15 cellular contexts compared by ENCODE assay signal in the genomic region with DNA sequence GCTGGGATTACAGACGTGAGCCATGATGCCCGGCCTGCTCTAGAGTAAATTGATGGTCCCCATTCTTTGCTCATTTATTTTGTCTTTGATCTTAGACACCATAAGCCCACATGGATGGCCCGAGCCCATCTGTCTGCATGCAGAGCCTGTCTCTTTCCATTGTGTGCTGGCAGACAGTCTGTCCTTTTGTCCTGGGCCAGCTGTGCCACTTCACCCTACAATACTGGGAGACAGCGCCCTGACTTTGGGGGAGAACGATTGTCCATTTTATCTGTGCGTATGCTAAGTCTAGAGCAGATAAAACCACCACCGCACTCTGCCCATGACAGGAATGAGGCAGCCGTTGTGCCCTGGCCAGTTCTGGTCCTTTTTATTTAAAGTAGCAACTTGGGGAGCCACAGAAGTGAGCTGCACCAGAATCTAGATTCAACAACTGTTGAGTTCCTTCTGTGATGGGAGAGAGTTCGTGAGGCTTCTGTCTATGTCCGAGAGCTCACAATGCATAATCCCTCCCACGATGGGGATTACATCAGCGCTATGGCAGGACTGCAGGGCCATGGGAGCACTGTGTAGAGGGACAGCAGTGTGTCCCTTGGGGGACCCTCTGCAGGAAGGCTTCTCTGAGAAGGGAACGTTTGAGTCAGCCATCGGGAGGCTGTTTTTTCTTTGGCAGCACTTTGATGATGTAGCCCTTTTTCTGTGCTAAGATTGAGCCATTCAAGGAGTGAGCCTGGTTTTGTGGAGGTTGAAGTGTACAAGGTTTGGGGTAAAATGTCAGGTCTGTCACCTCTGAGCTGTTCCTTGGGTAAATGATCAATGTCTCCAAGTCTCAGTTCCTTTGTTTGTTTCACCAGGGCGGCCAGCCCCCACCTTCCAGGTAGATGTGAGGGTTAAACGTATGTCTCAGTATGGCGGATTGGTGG. TPM values are rescaled to one million over a fixed set of nuclear protein-coding genes. Genes with fewer than 3 reads are reported as not detected.
A peak's percentile ranks its signal among the peaks of the same experiment; 100 is the strongest.
DNase-seq lines count a peak whose midpoint lies in the region; ATAC-seq and TF ChIP-seq lines count a peak whose summit lies in the region.
"Had no signal": no experiment of that assay in that cellular context is flagged by ENCODE, and none has a peak within 500 bp of the region (broad histone marks: within the 10 kb centered on the region; RNA-seq: fewer than 3 reads in every experiment).

No MANE protein-coding gene starts in this region.

- H3K9me3 Mint-ChIP-seq in CD14-positive monocyte (no peaks in the 10 kb centered on the region), neural crest cell (no peaks in the 10 kb centered on the region)
- H3K9me3 Mint-ChIP-seq in effector memory CD8-positive, alpha-beta T cell = no peaks in the 10 kb centered on the region
- H3K9me3 Mint-ChIP-seq in activated CD4-positive, alpha-beta T cell treated with anti-CD3 and anti-CD28 coated beads, Interleukin-2, amount 10 ng/mL, durations not matched to agents 7 days and 5 days = no peaks in the 10 kb centered on the region
- no peaks in the 10 kb centered on the region for H3K9me3 Mint-ChIP-seq in activated T-cell treated with anti-CD3 and anti-CD28 coated beads, Interleukin-2, amount 50 U/mL, for 24 hours
- H3K9me3 Mint-ChIP-seq: T-helper 1 cell treated with Interleukin-12 subunit alpha and Interleukin-12 subunit beta and Interleukin-4 antibody, amounts not matched to agents 30 μg/mL and 1 μg/mL, for 36 hours had no signal

- no peak for TF ChIP-seq CTCF in CD14-positive monocyte (IDR thresholded peaks at IDR 0.05)
- TF ChIP-seq CTCF in neural crest cell (conservative IDR thresholded peaks at IDR 0.05) = no peak
- no peak for TF ChIP-seq CTCF in GM13977 (IDR thresholded peaks at IDR 0.05; ENCODE audit: extremely low read depth, insufficient read depth, missing control alignments)

- H3K4me3 Mint-ChIP-seq in CD14-positive monocyte (no peak overlapping the region), neural crest cell (no peak overlapping the region)
- no peak overlapping the region for H3K4me3 Mint-ChIP-seq in effector memory CD8-positive, alpha-beta T cell
- H3K4me3 Mint-ChIP-seq in activated CD4-positive, alpha-beta T cell treated with anti-CD3 and anti-CD28 coated beads, Interleukin-2, amount 10 ng/mL, durations not matched to agents 7 days and 5 days = no peak overlapping the region
- H3K4me3 Mint-ChIP-seq in activated T-cell treated with anti-CD3 and anti-CD28 coated beads, Interleukin-2, amount 50 U/mL, for 24 hours = no peak overlapping the region
- H3K4me3 Mint-ChIP-seq: T-helper 1 cell treated with Interleukin-12 subunit alpha and Interleukin-12 subunit beta and Interleukin-4 antibody, amounts not matched to agents 30 μg/mL and 1 μg/mL, for 36 hours had no signal

- CTCF ChIA-PET in activated CD4-positive, alpha-beta T cell treated with anti-CD3 and anti-CD28 coated beads, Interleukin-2, amount 10 ng/mL, durations not matched to agents 7 days and 5 days (lab: Charles Lee) = interaction anchor here (0.7 to 0.9 kb wide), 2 partner anchors 11 to 68 kb away, joined by 3 read pairs; no protein-coding TSS in a partner anchor

- H3K27me3 Mint-ChIP-seq in CD14-positive monocyte (ENCODE audit: low read depth in 3 of 3) (peaks cover 0 to 1% (median 0%) of the 10 kb centered on the region in 3 donors), neural crest cell (ENCODE audit: low read depth) (no peaks in the 10 kb centered on the region)
- no peaks in the 10 kb centered on the region for H3K27me3 Mint-ChIP-seq in effector memory CD8-positive, alpha-beta T cell
- no peaks in the 10 kb centered on the region for H3K27me3 Mint-ChIP-seq in activated CD4-positive, alpha-beta T cell treated with anti-CD3 and anti-CD28 coated beads, Interleukin-2, amount 10 ng/mL, durations not matched to agents 7 days and 5 days
- no peaks in the 10 kb centered on the region for H3K27me3 Mint-ChIP-seq in activated T-cell treated with anti-CD3 and anti-CD28 coated beads, Interleukin-2, amount 50 U/mL, for 24 hours

- ATAC-seq in HG02981 (IDR thresholded peaks at IDR 0.05; ENCODE audit: unreplicated experiment) = peak; percentile 50
- no peak for ATAC-seq in effector memory CD8-positive, alpha-beta T cell (replicated peaks)
- ATAC-seq: body of pancreas, PC-3 had no signal

- H3K4me1 Mint-ChIP-seq in CD14-positive monocyte (peaks cover 63% of the 10 kb centered on the region), neural crest cell (peaks cover 5% of the 10 kb centered on the region)
- peaks cover 4 to 6% of the 10 kb centered on the region in 2 donors for H3K4me1 Mint-ChIP-seq in effector memory CD8-positive, alpha-beta T cell (ENCODE audit: low read depth in 2 of 2)
- H3K4me1 Mint-ChIP-seq in activated CD4-positive, alpha-beta T cell treated with anti-CD3 and anti-CD28 coated beads, Interleukin-2, amount 10 ng/mL, durations not matched to agents 7 days and 5 days = peaks cover under 1% of the 10 kb centered on the region
- peaks cover 1% of the 10 kb centered on the region for H3K4me1 Mint-ChIP-seq in activated T-cell treated with anti-CD3 and anti-CD28 coated beads, Interleukin-2, amount 50 U/mL, for 24 hours (ENCODE audit: low read depth)

- DNase-seq in CD14-positive monocyte (ENCODE audit: low spot score) = no peak
- DNase-seq in neural crest cell (ENCODE audit: low read depth, low spot score) = no peak
- DNase-seq in GM13977 (ENCODE audit: low spot score) = no peak
- DNase-seq in effector memory CD8-positive, alpha-beta T cell = no peak
- DNase-seq in activated CD4-positive, alpha-beta T cell treated with anti-CD3 and anti-CD28 coated beads, Interleukin-2, amount 10 ng/mL, durations not matched to agents 7 days and 5 days = no peak
- DNase-seq in activated T-cell treated with anti-CD3 and anti-CD28 coated beads, Interleukin-2, amount 50 U/mL, for 24 hours = no peak
- DNase-seq: activated CD4-positive, alpha-beta T cell treated with anti-CD3 and anti-CD28 coated beads, Interleukin-2, amount 50 U/mL, for 4 hours; body of pancreas; PC-3; stimulated activated CD4-positive, alpha-beta T cell treated with anti-CD3 and anti-CD28 coated beads, Interleukin-2, amount 100 ng/mL, for 48 hours; stimulated activated naive CD4-positive, alpha-beta T cell had no signal

- H3K27ac Mint-ChIP-seq in CD14-positive monocyte = peak overlapping the region in 6 of 7 donors; percentile 2 to 73 (median 29)
- H3K27ac Mint-ChIP-seq in neural crest cell (ENCODE audit: unreplicated experiment) = peak overlapping the region; percentile 80
- H3K27ac Mint-ChIP-seq in effector memory CD8-positive, alpha-beta T cell = no peak overlapping the region
- H3K27ac Mint-ChIP-seq in activated CD4-positive, alpha-beta T cell treated with anti-CD3 and anti-CD28 coated beads, Interleukin-2, amount 10 ng/mL, durations not matched to agents 7 days and 5 days = no peak overlapping the region
- no peak overlapping the region for H3K27ac Mint-ChIP-seq in activated T-cell treated with anti-CD3 and anti-CD28 coated beads, Interleukin-2, amount 50 U/mL, for 24 hours
- H3K27ac Mint-ChIP-seq: T-helper 1 cell treated with Interleukin-12 subunit alpha and Interleukin-12 subunit beta and Interleukin-4 antibody, amounts not matched to agents 30 μg/mL and 1 μg/mL, for 36 hours had no signal

- POLR2A ChIA-PET in activated CD4-positive, alpha-beta T cell treated with anti-CD3 and anti-CD28 coated beads, Interleukin-2, amount 10 ng/mL, durations not matched to agents 7 days and 5 days (lab: Charles Lee) = no interaction called here

- in situ Hi-C loops in GM13977 (cut with MboI; ENCODE audit: low pct_unique_long_range_greater_than_20kb, low sequenced_read_pairs, unreplicated experiment) = no loop called here

- H3K36me3 Mint-ChIP-seq in CD14-positive monocyte (peaks cover 5 to 19% of the 10 kb centered on the region in 2 donors), neural crest cell (ENCODE audit: low read depth) (no peaks in the 10 kb centered on the region)
- peaks cover 3% of the 10 kb centered on the region for H3K36me3 Mint-ChIP-seq in effector memory CD8-positive, alpha-beta T cell (ENCODE audit: insufficient read depth)
- H3K36me3 Mint-ChIP-seq in activated CD4-positive, alpha-beta T cell treated with anti-CD3 and anti-CD28 coated beads, Interleukin-2, amount 10 ng/mL, durations not matched to agents 7 days and 5 days (ENCODE audit: low read depth) = no peaks in the 10 kb centered on the region
- H3K36me3 Mint-ChIP-seq in activated T-cell treated with anti-CD3 and anti-CD28 coated beads, Interleukin-2, amount 50 U/mL, for 24 hours (ENCODE audit: low read depth) = no peaks in the 10 kb centered on the region

- intact Hi-C loops in CD14-positive monocyte (cut with micrococcal nuclease) = no loop called here

- peak overlapping the region; percentile 65 for H3K27ac ChIP-seq in cingulate gyrus (ENCODE audit: low read depth, low read length)
- H3K27ac ChIP-seq: body of pancreas, prostate gland had no signal

RNA-seq across cellular contexts. Expression of a gene that starts 13.0 kb away (rescaled TPM):
- polyA plus RNA-seq in CD14-positive monocyte = 10 to 100 TPM; 13.3 to 14.0 TPM
- 15.1 and 17.5 TPM in 2 replicates for total RNA-seq in neural crest cell
- total RNA-seq in activated CD4-positive, alpha-beta T cell treated with anti-CD3 and anti-CD28 coated beads, Interleukin-2, amount 10 ng/mL, durations not matched to agents 7 days and 5 days = 10 to 100 TPM; 15.8 to 19.7 TPM

RNA-seq across cellular contexts. Expression of a gene that starts 24.5 kb away (rescaled TPM):
- polyA plus RNA-seq in CD14-positive monocyte = under 1 TPM in 1 of 2 donors, not detected in 1; 0.26 TPM
- total RNA-seq in neural crest cell = not detected in 2 replicates
- not detected for total RNA-seq in activated CD4-positive, alpha-beta T cell treated with anti-CD3 and anti-CD28 coated beads, Interleukin-2, amount 10 ng/mL, durations not matched to agents 7 days and 5 days
- total RNA-seq: body of pancreas, PC-3 had no signal

RNA-seq across cellular contexts. Expression of a gene that starts 47.7 kb away (rescaled TPM):
- polyA plus RNA-seq in CD14-positive monocyte = under 1 TPM in 1 of 2 donors, not detected in 1; 0.81 TPM
- total RNA-seq in neural crest cell = 10.1 and 12.4 TPM in 2 replicates
- total RNA-seq in activated CD4-positive, alpha-beta T cell treated with anti-CD3 and anti-CD28 coated beads, Interleukin-2, amount 10 ng/mL, durations not matched to agents 7 days and 5 days = 10 to 100 TPM in 1 of 2 experiments, 1 to 10 TPM in 1; 7.6 to 11.6 TPM

Comparison
In these comparisons a context has a peak if more than half of its experiments do, and no peak if none do; other contexts are left out.
1. H3K27ac Mint-ChIP-seq: peak in CD14-positive monocyte (6 of 7) and neural crest cell (single experiment); none in effector memory CD8-positive, alpha-beta T cell (0 of 2), activated CD4-positive, alpha-beta T cell treated with anti-CD3 and anti-CD28 coated beads, Interleukin-2, amount 10 ng/mL, durations not matched to agents 7 days and 5 days (single experiment) and activated T-cell treated with anti-CD3 and anti-CD28 coated beads, Interleukin-2, amount 50 U/mL, for 24 hours (single experiment).